15 cellular contexts compared by ENCODE assay signal in the genomic region with DNA sequence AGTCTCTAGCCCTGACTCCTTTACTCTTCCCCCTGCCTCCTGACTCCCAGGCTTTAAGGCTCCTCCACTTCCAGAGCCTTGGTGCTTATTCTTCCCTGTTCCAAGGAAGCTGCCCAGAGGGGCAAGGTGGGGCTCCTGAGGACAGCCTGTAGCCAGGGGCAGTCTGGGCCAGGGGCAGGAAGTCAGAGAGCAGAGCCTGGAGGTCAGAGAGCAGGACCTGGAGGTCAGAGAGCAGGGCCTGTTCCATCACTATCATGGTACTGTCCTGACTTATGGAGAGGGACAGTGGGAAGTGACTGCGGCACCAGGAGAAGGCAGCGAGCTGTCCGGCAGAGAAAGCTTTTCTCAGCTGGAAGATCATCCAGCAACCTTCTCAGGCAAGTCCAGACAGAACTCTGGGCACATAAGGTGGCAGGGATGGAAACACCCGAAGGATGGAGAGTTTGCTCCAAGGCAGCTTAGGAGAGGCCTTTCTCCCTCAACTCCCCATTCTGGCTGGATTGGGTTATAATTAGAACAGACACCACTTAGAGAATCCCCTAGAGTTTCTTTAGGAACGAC. TPM values are rescaled to one million over a fixed set of nuclear protein-coding genes. Genes with fewer than 3 reads are reported as not detected.
DNase-seq lines count a peak whose midpoint lies in the region; ATAC-seq and TF ChIP-seq lines count a peak whose summit lies in the region.
"Had no signal": no experiment of that assay in that cellular context is flagged by ENCODE, and none has a peak within 500 bp of the region (broad histone marks: within the 10 kb centered on the region; RNA-seq: fewer than 3 reads in every experiment).

No MANE protein-coding gene starts in this region.

- TF ChIP-seq CTCF in chondrocyte (IDR thresholded peaks at IDR 0.05), result no peak

- no peaks in the 10 kb centered on the region for H3K27me3 Mint-ChIP-seq in chondrocyte (ENCODE audit: low read depth)

- no peaks in the 10 kb centered on the region for H3K9me3 ChIP-seq in skeletal muscle tissue (ENCODE audit: control insufficient read depth in 3 of 3, low read length in 3 of 3)

- H3K36me3 Mint-ChIP-seq in chondrocyte (ENCODE audit: low read depth), result peaks cover 25% of the 10 kb centered on the region

- H3K9ac ChIP-seq in skeletal muscle tissue (ENCODE audit: low read depth in 1 of 3, low read length in 3 of 3), result peak overlapping the region; percentile 53 to 74 (median 60)

- H3K27me3 ChIP-seq in skeletal muscle tissue (ENCODE audit: control insufficient read depth in 3 of 3, insufficient read depth in 3 of 3, low read length in 3 of 3), result no peaks in the 10 kb centered on the region

- peaks cover 90% of the 10 kb centered on the region for H3K4me1 Mint-ChIP-seq in chondrocyte (ENCODE audit: low read depth)
- H3K4me1 Mint-ChIP-seq: activated CD4-positive, alpha-beta T cell treated with anti-CD3 and anti-CD28 coated beads, Interleukin-2, amount 10 ng/mL, durations not matched to agents 24 days and 14 days; T-cell had no signal

- H3K4me3 Mint-ChIP-seq in chondrocyte (ENCODE audit: unreplicated experiment), result peak overlapping the region; percentile 37
- H3K4me3 Mint-ChIP-seq: activated CD4-positive, alpha-beta T cell treated with anti-CD3 and anti-CD28 coated beads, Interleukin-2, amount 10 ng/mL, durations not matched to agents 24 days and 14 days; H9; T-cell had no signal

- H3K27ac ChIP-seq in skeletal muscle tissue (ENCODE audit: low read depth, low read length), result peak overlapping the region; percentile 82

- peaks cover 64 to 74% (median 67%) of the 10 kb centered on the region in 3 donors for H3K4me1 ChIP-seq in skeletal muscle tissue (ENCODE audit: control insufficient read depth in 3 of 3, insufficient read depth in 3 of 3, low read length in 3 of 3)

- peak overlapping the region; percentile 28 to 49 (median 37) for H3K4me3 ChIP-seq in skeletal muscle tissue (ENCODE audit: low read length in 3 of 3)
- H3K4me3 ChIP-seq: GM12878 had no signal

- peak overlapping the region; percentile 94 for H3K27ac Mint-ChIP-seq in chondrocyte (ENCODE audit: unreplicated experiment)
- H3K27ac Mint-ChIP-seq: activated CD4-positive, alpha-beta T cell treated with anti-CD3 and anti-CD28 coated beads, Interleukin-2, amount 10 ng/mL, durations not matched to agents 24 days and 14 days; T-cell had no signal

- H3K9me3 Mint-ChIP-seq in chondrocyte (ENCODE audit: low read depth), result no peaks in the 10 kb centered on the region
- H3K9me3 Mint-ChIP-seq: activated CD4-positive, alpha-beta T cell treated with anti-CD3 and anti-CD28 coated beads, Interleukin-2, amount 10 ng/mL, durations not matched to agents 24 days and 14 days; H9; T-cell had no signal

- ATAC-seq in left lobe of liver (peak; percentile 18), HG03354 (IDR thresholded peaks at IDR 0.05; ENCODE audit: poor library complexity, severe bottlenecking, unreplicated experiment) (no peak), HG03442 (IDR thresholded peaks at IDR 0.05; ENCODE audit: unreplicated experiment) (no peak), left colon (no peak), HG03196 (IDR thresholded peaks at IDR 0.05; ENCODE audit: unreplicated experiment) (no peak)
- ATAC-seq: GM12878, T-cell had no signal

- intact Hi-C loops in left colon (cut with DNase I, micrococcal nuclease), result no loop called here

- peak; percentile 39 for DNase-seq in ELF-1 (ENCODE audit: low read depth, low spot score)
- DNase-seq in chondrocyte (ENCODE audit: low spot score), result no peak
- no peak for DNase-seq in left lobe of liver (ENCODE audit: low spot score)
- no peak for DNase-seq in left colon
- DNase-seq: activated CD4-positive, alpha-beta T cell treated with anti-CD3 and anti-CD28 coated beads, Interleukin-2, amount 10 ng/mL, durations not matched to agents 24 days and 14 days; cerebellar nuclear complex; H9; NCI-H1436 treated with DMSO at 0.1 percent for 48 hours; posterior cingulate gyrus; T-cell had no signal

- peaks cover 21 to 22% (median 22%) of the 10 kb centered on the region in 3 donors for H3K36me3 ChIP-seq in skeletal muscle tissue (ENCODE audit: control insufficient read depth in 3 of 3, insufficient read depth in 3 of 3, low read length in 3 of 3)

RNA-seq across cellular contexts. Expression of a gene that starts 25.0 kb away (rescaled TPM):
- 22.0 to 37.9 TPM (median 24.9 TPM) in 3 replicates for total RNA-seq in chondrocyte
- total RNA-seq in left lobe of liver, result 9.3 TPM
- 14.1 TPM for total RNA-seq in skeletal muscle tissue
- 100 to 1,000 TPM in 1 of 2 donors, 10 to 100 TPM in 1; 89.3 to 103 TPM for total RNA-seq in left colon
- total RNA-seq: activated CD4-positive, alpha-beta T cell treated with anti-CD3 and anti-CD28 coated beads, Interleukin-2, amount 10 ng/mL, durations not matched to agents 24 days and 14 days had no signal
